ENCODE assay signal across 21 cellular contexts in genomic region chr5:6541256-6542013, GRCh38.
"Had no signal": no experiment of that assay in that cellular context is flagged by ENCODE, and none has a peak within 500 bp of the region (broad histone marks: within the 10 kb centered on the region; RNA-seq: fewer than 3 reads in every experiment).

No MANE protein-coding gene starts in this region.

- H3K9me3 ChIP-seq: left ventricle myocardium inferior, lower lobe of right lung, prostate gland, suprapubic skin, thyroid gland, upper lobe of right lung had no signal

- H3K4me1 ChIP-seq: foreskin keratinocyte, lower lobe of right lung, parathyroid adenoma, prostate gland, suprapubic skin, upper lobe of right lung had no signal

- H3K36me3 ChIP-seq: left ventricle myocardium inferior, lower lobe of right lung, neural progenitor cell, prostate gland, suprapubic skin, thyroid gland, upper lobe of right lung had no signal

- H3K9me3 Mint-ChIP-seq: central memory CD8-positive, alpha-beta T cell; effector memory CD8-positive, alpha-beta T cell; mesothelial cell of epicardium; natural killer cell treated with Interleukin-12 subunit alpha and Interleukin-12 subunit beta and Interleukin-15 and Interleukin-18, amount 100 ng/mL, for 72 hours; neural progenitor cell had no signal

- H3K27ac Mint-ChIP-seq: effector memory CD8-positive, alpha-beta T cell; memory B cell; mesothelial cell of epicardium; natural killer cell treated with Interleukin-12 subunit alpha and Interleukin-12 subunit beta and Interleukin-15 and Interleukin-18, amount 100 ng/mL, for 72 hours; neural progenitor cell had no signal

- H3K4me3 Mint-ChIP-seq: central memory CD8-positive, alpha-beta T cell; effector memory CD8-positive, alpha-beta T cell; memory B cell; mesothelial cell of epicardium; natural killer cell treated with Interleukin-12 subunit alpha and Interleukin-12 subunit beta and Interleukin-15 and Interleukin-18, amount 100 ng/mL, for 72 hours; neural progenitor cell had no signal

- H3K27me3 ChIP-seq: foreskin keratinocyte, hepatocyte, neural progenitor cell, suprapubic skin, thyroid gland, upper lobe of right lung had no signal

- H3K27ac ChIP-seq: foreskin keratinocyte, hepatocyte, left ventricle myocardium inferior, lower lobe of right lung, neural progenitor cell, parathyroid adenoma, prostate gland, suprapubic skin, thyroid gland, upper lobe of right lung had no signal

- H3K4me3 ChIP-seq: hepatocyte, left ventricle myocardium inferior, lower lobe of right lung, neural progenitor cell, prostate gland, smooth muscle cell, suprapubic skin, thyroid gland, upper lobe of right lung had no signal

- H3K4me1 Mint-ChIP-seq: central memory CD8-positive, alpha-beta T cell; memory B cell; mesothelial cell of epicardium had no signal

- H3K36me3 Mint-ChIP-seq: memory B cell; mesothelial cell of epicardium; natural killer cell treated with Interleukin-12 subunit alpha and Interleukin-12 subunit beta and Interleukin-15 and Interleukin-18, amount 100 ng/mL, for 72 hours; neural progenitor cell had no signal

- DNase-seq: effector memory CD8-positive, alpha-beta T cell; foreskin keratinocyte; kidney; left cardiac atrium; left ventricle myocardium inferior; lower lobe of right lung; occipital lobe; stimulated activated CD4-positive, alpha-beta T cell treated with anti-CD3 and anti-CD28 coated beads, Interleukin-2, amount 100 ng/mL, for 48 hours; stimulated activated naive CD4-positive, alpha-beta T cell treated with Interleukin-2 at 50 U/mL for 16 hours; thyroid gland; upper lobe of right lung had no signal

- ATAC-seq: effector memory CD8-positive, alpha-beta T cell; foreskin keratinocyte; left cardiac atrium; lower lobe of right lung; natural killer cell treated with Interleukin-12 subunit alpha and Interleukin-12 subunit beta and Interleukin-15 and Interleukin-18, amount 100 ng/mL, for 72 hours; upper lobe of right lung had no signal

- H3K9ac ChIP-seq: neural progenitor cell, parathyroid adenoma had no signal
